10 cellular contexts compared by ENCODE assay signal in genomic region chr17:71600137-71600789, GRCh38.
"Had no signal": no experiment of that assay in that cellular context is flagged by ENCODE, and none has a peak within 500 bp of the region (broad histone marks: within the 10 kb centered on the region; RNA-seq: fewer than 3 reads in every experiment).

No MANE protein-coding gene starts in this region.

- H3K4me1 ChIP-seq: left ventricle myocardium inferior, thyroid gland, vagina had no signal

- H3K4me3 ChIP-seq: gastroesophageal sphincter, left ventricle myocardium inferior, ovary, thyroid gland, vagina had no signal

- H3K36me3 ChIP-seq: gastroesophageal sphincter, left ventricle myocardium inferior, ovary, thyroid gland, vagina had no signal

- H3K9me3 ChIP-seq: gastroesophageal sphincter, ovary, thyroid gland, vagina had no signal

- H3K27me3 ChIP-seq: gastroesophageal sphincter, ovary, thyroid gland, vagina had no signal

- H3K27ac ChIP-seq: gastroesophageal sphincter, left ventricle myocardium inferior, ovary, thyroid gland, vagina had no signal

- ATAC-seq: activated T-helper 17 cell treated with anti-CD3 and anti-CD28 coated beads, Interleukin-2, amount 50 U/mL, for 72 hours; gastroesophageal sphincter had no signal

- DNase-seq: activated CD4-positive, alpha-beta T cell treated with anti-CD3 and anti-CD28 coated beads, Interleukin-2, amount 50 U/mL, for 1 hour; activated naive CD4-positive, alpha-beta T cell treated with anti-CD3 and anti-CD28 coated beads for 36 hours; activated T-cell treated with anti-CD3 and anti-CD28 coated beads for 4 hours; islet precursor cell; left ventricle myocardium inferior; ovary; thyroid gland had no signal
